ENCODE assay signal across 36 cellular contexts in genomic region chr4:38452009-38452408, GRCh38.
DNase-seq lines count a peak whose midpoint lies in the region; ATAC-seq and TF ChIP-seq lines count a peak whose summit lies in the region.
"Had no signal": no experiment of that assay in that cellular context is flagged by ENCODE, and none has a peak within 500 bp of the region (broad histone marks: within the 10 kb centered on the region; RNA-seq: fewer than 3 reads in every experiment).

No MANE protein-coding gene starts in this region.

- H3K27me3 Mint-ChIP-seq in activated CD4-positive, alpha-beta T cell treated with anti-CD3 and anti-CD28 coated beads, Interleukin-2, amount 10 ng/mL, durations not matched to agents 7 days and 5 days: peaks cover 3% of the 10 kb centered on the region

- H3K4me3 ChIP-seq in PC-3 (ENCODE audit: low read length): no peak overlapping the region
- H3K4me3 ChIP-seq: adrenal gland, heart left ventricle, PC-9, prostate gland, upper lobe of left lung had no signal

- H3K36me3 Mint-ChIP-seq in activated CD4-positive, alpha-beta T cell treated with anti-CD3 and anti-CD28 coated beads, Interleukin-2, amount 10 ng/mL, durations not matched to agents 7 days and 5 days (ENCODE audit: low read depth): peaks cover 16% of the 10 kb centered on the region

- intact Hi-C loops in PC-3 (cut with micrococcal nuclease): no loop called here

- no peak overlapping the region for H3K27ac ChIP-seq in PC-3 (ENCODE audit: low read length)
- H3K27ac ChIP-seq: adrenal gland, C4-2B, heart left ventricle, PC-9, prostate gland, upper lobe of left lung had no signal

- no peaks in the 10 kb centered on the region for H4K20me1 ChIP-seq in PC-3 (ENCODE audit: low read length)

- no peaks in the 10 kb centered on the region for H3K36me3 ChIP-seq in PC-3 (ENCODE audit: low read depth, low read length)
- H3K36me3 ChIP-seq: adrenal gland, heart left ventricle, prostate gland, upper lobe of left lung had no signal

- H3K79me2 ChIP-seq in PC-3 (ENCODE audit: low read length): no peaks in the 10 kb centered on the region

- peaks cover 23% of the 10 kb centered on the region for H3K9me3 Mint-ChIP-seq in activated CD4-positive, alpha-beta T cell treated with anti-CD3 and anti-CD28 coated beads, Interleukin-2, amount 10 ng/mL, durations not matched to agents 7 days and 5 days
- H3K9me3 Mint-ChIP-seq: HFFc6 had no signal

- BruUV-seq in PC-3 (replicated peaks; lab: Mats Ljungman, UMichigan): no TSS peak

- H3K9ac ChIP-seq in PC-3 (ENCODE audit: low read length): no peak overlapping the region
- H3K9ac ChIP-seq: SK-N-SH had no signal

- CTCF ChIA-PET in activated CD4-positive, alpha-beta T cell treated with anti-CD3 and anti-CD28 coated beads, Interleukin-2, amount 10 ng/mL, durations not matched to agents 7 days and 5 days (lab: Charles Lee): no interaction called here
- CTCF ChIA-PET in PC-3 (lab: Charles Lee): no interaction called here

- no peak for TF ChIP-seq CTCF in PC-3 (conservative IDR thresholded peaks at IDR 0.05; ENCODE audit: low read depth, low read length)

- H3K4me1 ChIP-seq in PC-3 (ENCODE audit: insufficient read depth, low read length): no peaks in the 10 kb centered on the region
- H3K4me1 ChIP-seq: adrenal gland, prostate gland had no signal

- H3K9me2 ChIP-seq in PC-3 (replicated peaks; ENCODE audit: low read length): no peaks in the 10 kb centered on the region
- H3K9me2 ChIP-seq: SK-N-SH had no signal

- no peaks in the 10 kb centered on the region for H3K27me3 ChIP-seq in PC-3 (ENCODE audit: low read length)
- H3K27me3 ChIP-seq: adrenal gland, heart left ventricle, upper lobe of left lung had no signal

- peak; percentile 19 for DNase-seq in activated CD4-positive, alpha-beta T cell treated with anti-CD3 and anti-CD28 coated beads, Interleukin-2, amount 10 ng/mL, durations not matched to agents 7 days and 5 days
- no peak for DNase-seq in activated CD4-positive, alpha-beta T cell treated with anti-CD3 and anti-CD28 coated beads, Interleukin-2, amount 50 U/mL, for 48 hours
- DNase-seq in fibroblast of peridontal ligament (ENCODE audit: extremely low read depth) (peak; percentile 32), T1000 (lab: John Stamatoyannopoulos, UW) (no peak), PC-3 (no peak)
- DNase-seq: 8988T; activated CD4-positive, alpha-beta memory T cell treated with anti-CD3 and anti-CD28 coated beads for 36 hours; activated CD4-positive, CD25-positive, alpha-beta regulatory T cell; activated CD8-positive, alpha-beta memory T cell treated with anti-CD3 and anti-CD28 coated beads, Interleukin-2, amount 50 U/mL, for 48 hours; activated effector memory CD4-positive, alpha-beta T cell treated with Interleukin-2 at 50 U/mL for 16 hours; adrenal gland; Caco-2; central memory CD4-positive, alpha-beta T cell; effector memory CD8-positive, alpha-beta T cell; erythroblast; heart left ventricle; HFFc6; IMR-90; midbrain; MV-4-11; naive thymus-derived CD4-positive, alpha-beta T cell; NCI-H1436 treated with DMSO at 0.1 percent for 48 hours; NCI-H226; NCI-H526 treated with DMSO at 0.1 percent for 48 hours; nucleus accumbens; PC-9; SK-N-SH; stimulated activated CD4-positive, alpha-beta T cell treated with anti-CD3 and anti-CD28 coated beads, Interleukin-12 subunit alpha, Interleukin-12 subunit beta, amount 100 ng/mL, for 4 hours; stimulated activated CD4-positive, alpha-beta T cell treated with anti-CD3 and anti-CD28 coated beads, Interleukin-4, amount 100 ng/mL, for 4 hours; upper lobe of left lung had no signal

- no peak overlapping the region for H2AFZ ChIP-seq in PC-3 (ENCODE audit: low read length)
- H2AFZ ChIP-seq: PC-9 had no signal

- no peaks in the 10 kb centered on the region for H3K9me3 ChIP-seq in PC-3 (ENCODE audit: low read length)
- H3K9me3 ChIP-seq: adrenal gland, Caco-2, prostate gland, SK-N-SH, upper lobe of left lung had no signal

- H3F3A ChIP-seq in PC-3 (ENCODE audit: low read length, unreplicated experiment): no peaks in the 10 kb centered on the region

- POLR2A ChIA-PET in activated CD4-positive, alpha-beta T cell treated with anti-CD3 and anti-CD28 coated beads, Interleukin-2, amount 10 ng/mL, durations not matched to agents 7 days and 5 days (lab: Charles Lee): no interaction called here
- POLR2A ChIA-PET in PC-3 (lab: Charles Lee; ENCODE audit: unreplicated experiment): no interaction called here

- H3K27ac Mint-ChIP-seq in activated CD4-positive, alpha-beta T cell treated with anti-CD3 and anti-CD28 coated beads, Interleukin-2, amount 10 ng/mL, durations not matched to agents 7 days and 5 days: no peak overlapping the region
- H3K27ac Mint-ChIP-seq: activated CD4-positive, alpha-beta memory T cell treated with anti-CD3 and anti-CD28 coated beads for 36 hours; effector memory CD8-positive, alpha-beta T cell; HFFc6 had no signal

- peaks cover 44% of the 10 kb centered on the region for H3K4me1 Mint-ChIP-seq in activated CD4-positive, alpha-beta T cell treated with anti-CD3 and anti-CD28 coated beads, Interleukin-2, amount 10 ng/mL, durations not matched to agents 7 days and 5 days

- ATAC-seq in GM18907 (IDR thresholded peaks at IDR 0.05; ENCODE audit: unreplicated experiment) (peak; percentile 75), HG03432 (IDR thresholded peaks at IDR 0.05; ENCODE audit: unreplicated experiment) (peak; percentile 49), PC-3 (no peak), HG02970 (IDR thresholded peaks at IDR 0.05; ENCODE audit: low FRiP score, unreplicated experiment) (no peak)
- ATAC-seq: effector memory CD8-positive, alpha-beta T cell; heart left ventricle; naive thymus-derived CD4-positive, alpha-beta T cell; sciatic nerve had no signal

- H3K4me3 Mint-ChIP-seq in activated CD4-positive, alpha-beta T cell treated with anti-CD3 and anti-CD28 coated beads, Interleukin-2, amount 10 ng/mL, durations not matched to agents 7 days and 5 days: no peak overlapping the region
- H3K4me3 Mint-ChIP-seq: activated CD4-positive, alpha-beta memory T cell treated with anti-CD3 and anti-CD28 coated beads for 36 hours; effector memory CD8-positive, alpha-beta T cell; HFFc6; naive thymus-derived CD4-positive, alpha-beta T cell had no signal

- H3K4me2 ChIP-seq in PC-3 (ENCODE audit: low read length): no peak overlapping the region
- H3K4me2 ChIP-seq: PC-9, SK-N-SH had no signal

Comparison
In these comparisons a context has a peak if more than half of its experiments do, and no peak if none do; other contexts are left out.
1. DNase-seq: peak in activated CD4-positive, alpha-beta T cell treated with anti-CD3 and anti-CD28 coated beads, Interleukin-2, amount 10 ng/mL, durations not matched to agents 7 days and 5 days (single experiment) and fibroblast of peridontal ligament (single experiment); none in activated CD4-positive, alpha-beta T cell treated with anti-CD3 and anti-CD28 coated beads, Interleukin-2, amount 50 U/mL, for 48 hours (0 of 2), T1000 (single experiment) and PC-3 (single experiment).
2. ATAC-seq: peak in GM18907 (single experiment) and HG03432 (single experiment); none in PC-3 (single experiment) and HG02970 (single experiment).